18 cellular contexts compared by ENCODE assay signal in the genomic region with DNA sequence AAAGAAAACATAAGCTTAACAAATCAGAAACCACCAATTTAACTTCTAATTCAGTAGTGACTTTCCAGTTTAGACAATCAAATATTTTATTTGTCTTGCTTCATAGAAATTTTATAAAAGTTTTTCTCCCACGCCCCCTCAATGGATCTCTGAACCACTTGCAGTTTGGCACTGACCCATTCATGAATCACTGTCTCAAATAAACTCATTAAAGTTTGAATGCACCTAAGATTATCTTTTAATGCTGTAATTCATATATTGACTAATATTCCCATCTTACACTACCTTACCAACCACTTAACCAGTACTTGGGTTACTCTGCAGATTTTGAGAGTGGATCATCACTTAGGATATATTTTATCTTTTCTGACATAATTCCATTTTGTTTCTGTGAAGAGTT.
"Had no signal": no experiment of that assay in that cellular context is flagged by ENCODE, and none has a peak within 500 bp of the region (broad histone marks: within the 10 kb centered on the region; RNA-seq: fewer than 3 reads in every experiment).

No MANE protein-coding gene starts in this region.

- H2AFZ ChIP-seq: hepatocyte had no signal

- H3K27me3 Mint-ChIP-seq: dendritic cell treated with granulocyte-macrophage colony-stimulating factor and Interleukin-4, amounts not matched to agents 40 ng/mL and 50 ng/mL, for 4 days; effector memory CD8-positive, alpha-beta T cell; naive thymus-derived CD8-positive, alpha-beta T cell; type B pancreatic cell had no signal

- H3K27me3 ChIP-seq: esophagus muscularis mucosa, hepatocyte, neutrophil, suprapubic skin, thyroid gland had no signal

- H3K27ac Mint-ChIP-seq: dendritic cell treated with granulocyte-macrophage colony-stimulating factor and Interleukin-4, amounts not matched to agents 40 ng/mL and 50 ng/mL, for 4 days; effector memory CD8-positive, alpha-beta T cell; naive thymus-derived CD8-positive, alpha-beta T cell; type B pancreatic cell had no signal

- H3K9me3 ChIP-seq: neutrophil, suprapubic skin, thyroid gland had no signal

- H3K4me1 ChIP-seq: esophagus muscularis mucosa, suprapubic skin, thyroid gland had no signal

- H3K36me3 Mint-ChIP-seq: naive thymus-derived CD8-positive, alpha-beta T cell; type B pancreatic cell had no signal

- H3K36me3 ChIP-seq: esophagus muscularis mucosa, neutrophil, suprapubic skin, thyroid gland had no signal

- H3K9me3 Mint-ChIP-seq: type B pancreatic cell had no signal

- DNase-seq: effector memory CD8-positive, alpha-beta T cell; foreskin fibroblast; head of caudate nucleus; naive thymus-derived CD8-positive, alpha-beta T cell; posterior cingulate gyrus; stimulated activated CD4-positive, alpha-beta T cell treated with anti-CD3 and anti-CD28 coated beads, Interleukin-12 subunit alpha, Interleukin-12 subunit beta, amount 100 ng/mL, for 4 hours; stimulated activated naive CD4-positive, alpha-beta T cell treated with Interleukin-2 at 50 U/mL for 16 hours; thyroid gland had no signal

- H3K4me1 Mint-ChIP-seq: naive thymus-derived CD8-positive, alpha-beta T cell had no signal

- FAIRE-seq: colon, urothelium cell line had no signal

- H3K4me3 ChIP-seq: esophagus muscularis mucosa, hepatocyte, skin epidermis, suprapubic skin, thyroid gland had no signal

- H3K4me2 ChIP-seq: hepatocyte had no signal

- H3K27ac ChIP-seq: epithelial cell of prostate, esophagus muscularis mucosa, hepatocyte, neutrophil, skin epidermis, suprapubic skin, thyroid gland had no signal

- H3K4me3 Mint-ChIP-seq: dendritic cell treated with granulocyte-macrophage colony-stimulating factor and Interleukin-4, amounts not matched to agents 40 ng/mL and 50 ng/mL, for 4 days; effector memory CD8-positive, alpha-beta T cell; naive thymus-derived CD8-positive, alpha-beta T cell; type B pancreatic cell had no signal

- H3K79me2 ChIP-seq: hepatocyte had no signal
